ENCODE assay signal across 26 cellular contexts in the genomic region with DNA sequence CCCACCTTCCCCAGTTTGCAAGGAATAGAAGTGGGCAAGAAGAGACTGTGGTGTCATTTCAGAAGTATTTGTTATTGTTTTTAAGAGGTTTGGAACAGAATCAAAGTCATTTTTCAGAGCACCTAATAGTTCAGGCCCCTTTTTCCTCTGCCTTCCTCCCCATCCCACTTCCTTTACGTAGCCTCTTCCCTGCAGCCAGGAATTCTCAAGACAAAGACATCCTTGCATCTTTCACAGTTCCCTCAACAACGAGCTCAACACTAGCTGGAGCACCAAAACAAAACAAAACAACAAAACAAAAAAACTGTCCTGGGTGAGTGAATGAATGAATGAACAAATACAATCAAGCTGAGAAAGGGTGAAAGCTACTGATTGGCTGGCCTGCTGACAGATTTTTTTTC. TPM values are rescaled to one million over a fixed set of nuclear protein-coding genes. Genes with fewer than 3 reads are reported as not detected.
A peak's percentile ranks its signal among the peaks of the same experiment; 100 is the strongest.
DNase-seq lines count a peak whose midpoint lies in the region; ATAC-seq and TF ChIP-seq lines count a peak whose summit lies in the region.
"Had no signal": no experiment of that assay in that cellular context is flagged by ENCODE, and none has a peak within 500 bp of the region (broad histone marks: within the 10 kb centered on the region; RNA-seq: fewer than 3 reads in every experiment).

No MANE protein-coding gene starts in this region.

- H3K9me3 ChIP-seq in right cardiac atrium (ENCODE audit: control insufficient read depth, low read length) (no peaks in the 10 kb centered on the region), ectodermal cell (ENCODE audit: control insufficient read depth, low read length) (no peaks in the 10 kb centered on the region), lower lobe of right lung (no peaks in the 10 kb centered on the region), vagina (no peaks in the 10 kb centered on the region)
- H3K9me3 ChIP-seq: BLaER1, body of pancreas had no signal

- ATAC-seq in right cardiac atrium (peak in 1 of 2 donors; percentile 20), left ventricle myocardium superior (no peak), lower lobe of right lung (no peak)
- ATAC-seq: activated T-cell treated with anti-CD3 and anti-CD28 coated beads, Interleukin-2, amount 50 U/mL, for 4 hours; body of pancreas had no signal

- H3K27me3 ChIP-seq in right cardiac atrium (ENCODE audit: control insufficient read depth, insufficient read depth) (no peaks in the 10 kb centered on the region), ectodermal cell (ENCODE audit: control insufficient read depth, insufficient read depth, low read length, poor library complexity, severe bottlenecking) (no peaks in the 10 kb centered on the region), lower lobe of right lung (ENCODE audit: low read depth) (no peaks in the 10 kb centered on the region), vagina (no peaks in the 10 kb centered on the region)
- H3K27me3 ChIP-seq: BLaER1, body of pancreas had no signal

- no peaks in the 10 kb centered on the region for H3K36me3 ChIP-seq in ectodermal cell (ENCODE audit: control insufficient read depth, insufficient read depth, low read length)
- H3K36me3 ChIP-seq in lower lobe of right lung, result no peaks in the 10 kb centered on the region
- no peaks in the 10 kb centered on the region for H3K36me3 ChIP-seq in vagina
- H3K36me3 ChIP-seq: BLaER1 had no signal

- H3K4me3 ChIP-seq in right cardiac atrium (ENCODE audit: low read length) (peak overlapping the region; percentile 22), ectodermal cell (ENCODE audit: insufficient read depth, low read depth, low read length) (no peak overlapping the region), lower lobe of right lung (no peak overlapping the region), vagina (no peak overlapping the region)
- H3K4me3 ChIP-seq: BLaER1, body of pancreas, coronary artery had no signal

- TF ChIP-seq CTCF in lower lobe of right lung (IDR thresholded peaks at IDR 0.05), result no peak
- no peak for TF ChIP-seq CTCF in vagina (IDR thresholded peaks at IDR 0.05)
- no peak for TF ChIP-seq CTCF in GM10266 (IDR thresholded peaks at IDR 0.05; ENCODE audit: control insufficient read depth, insufficient read depth, low read depth, missing control alignments)

- H3K4me1 ChIP-seq in right cardiac atrium (ENCODE audit: control insufficient read depth, insufficient read depth, low read length) (peaks cover 5% of the 10 kb centered on the region), ectodermal cell (ENCODE audit: control insufficient read depth, insufficient read depth, low read length) (peaks cover 3% of the 10 kb centered on the region), lower lobe of right lung (no peaks in the 10 kb centered on the region), vagina (peaks cover 22% of the 10 kb centered on the region)
- H3K4me1 ChIP-seq: BLaER1 had no signal

- intact Hi-C loops in right cardiac atrium (cut with DNase I) (no loop called here), left ventricle myocardium superior (cut with micrococcal nuclease) (no loop called here), lower lobe of right lung (cut with DNase I) (no loop called here), vagina (cut with DNase I) (no loop called here)

- TF ChIP-seq POLR2A in vagina (IDR thresholded peaks at IDR 0.05), result no peak

- H3K27ac ChIP-seq in right cardiac atrium (ENCODE audit: low read length) (peak overlapping the region; percentile 61), ectodermal cell (ENCODE audit: insufficient read depth, low read depth, low read length, poor library complexity, severe bottlenecking) (peak overlapping the region; percentile 93), lower lobe of right lung (peak overlapping the region; percentile 1), vagina (peak overlapping the region; percentile 24)
- H3K27ac ChIP-seq: BLaER1, body of pancreas had no signal

- DNase-seq in right cardiac atrium, result no peak
- DNase-seq in left ventricle myocardium superior, result no peak
- DNase-seq in lower lobe of right lung, result no peak
- DNase-seq in vagina (ENCODE audit: extremely low spot score in 2 of 2), result no peak
- DNase-seq in activated effector memory CD4-positive, alpha-beta T cell treated with Interleukin-2 at 50 U/mL for 16 hours, result no peak
- DNase-seq in CD1c-positive myeloid dendritic cell (ENCODE audit: extremely low spot score), result no peak
- no peak for DNase-seq in GM10266 (ENCODE audit: extremely low spot score)
- DNase-seq: activated CD4-positive, CD25-positive, alpha-beta regulatory T cell treated with anti-CD3 and anti-CD28 coated beads, Interleukin-2, amount 50 U/mL, for 72 hours; activated T-cell treated with anti-CD3 and anti-CD28 coated beads, Interleukin-2, amount 50 U/mL, for 4 hours; body of pancreas; DND-41; hippocampal formation; Kasumi-1; NCI-H1048; NCI-H187 treated with DMSO at 0.1 percent for 48 hours; NCI-H2227 treated with DMSO at 0.1 percent for 48 hours; NCI-H748 treated with DMSO at 0.1 percent for 48 hours; nucleus accumbens; retina; stimulated activated CD4-positive, alpha-beta T cell treated with anti-CD3 and anti-CD28 coated beads, Interleukin-15, amount 100 ng/mL, for 24 hours; stimulated activated CD8-positive, alpha-beta memory T cell treated with anti-CD3 and anti-CD28 coated beads, Interleukin-4, amount 100 ng/mL, for 48 hours had no signal

- 50% methylated on average over 2 of the region's 2 CpGs for WGBS in right cardiac atrium
- WGBS in ectodermal cell, 2 experiments, result 4 to 11% methylated on average over 2 of the region's 2 CpGs

RNA-seq across cellular contexts. Expression of a gene that starts 7.0 kb away (rescaled TPM):
- total RNA-seq in right cardiac atrium (10 to 100 TPM; 71.9 to 79.6 (median 75.5) TPM), left ventricle myocardium superior (115 TPM), lower lobe of right lung (18.8 TPM), vagina (39.5 TPM)
- 74.6 TPM for polyA plus RNA-seq in right cardiac atrium
- 0.22 TPM for polyA plus RNA-seq in ectodermal cell (2013, experiment 1 of 4)
- 0.07 TPM for polyA plus RNA-seq in ectodermal cell (2013, experiment 2 of 4)
- not detected for polyA plus RNA-seq in ectodermal cell (2013, experiment 3 of 4)
- 0.16 TPM for polyA plus RNA-seq in ectodermal cell (2013, experiment 4 of 4)
- total RNA-seq: activated CD8-positive, alpha-beta memory T cell treated with anti-CD3 and anti-CD28 coated beads for 36 hours; activated T-cell treated with anti-CD3 and anti-CD28 coated beads, Interleukin-2, amount 50 U/mL, for 4 hours; OCI-LY7 had no signal

Comparison
In these comparisons a context has a peak if more than half of its experiments do, and no peak if none do; other contexts are left out.
1. H3K27ac ChIP-seq: peak in every context shown above with its lines; median percentile 93 in ectodermal cell; 61 in right cardiac atrium; 24 in vagina; 1 in lower lobe of right lung.